In the genomic region with DNA sequence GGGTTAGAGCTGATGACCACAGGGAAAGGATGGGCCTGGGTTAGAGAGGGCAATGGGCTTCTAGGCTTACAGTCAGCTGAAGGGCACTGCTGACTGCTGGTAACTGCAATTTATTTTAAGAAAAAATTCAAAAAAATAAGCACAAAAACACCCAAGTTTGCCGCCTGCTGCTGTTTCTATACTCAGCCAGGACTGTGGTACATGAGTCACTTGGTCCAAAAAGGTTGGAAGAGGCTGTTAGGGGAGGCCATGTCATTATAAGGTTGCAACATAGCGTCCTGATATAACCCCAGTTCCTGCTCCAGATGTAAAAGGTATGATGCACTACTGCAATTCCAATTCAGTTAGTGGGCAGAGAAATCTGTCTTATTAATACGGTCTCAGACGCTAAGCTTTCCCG, we compare ENCODE assay signal across 9 cellular contexts.
A peak's percentile ranks its signal among the peaks of the same experiment; 100 is the strongest.
DNase-seq lines count a peak whose midpoint lies in the region; ATAC-seq and TF ChIP-seq lines count a peak whose summit lies in the region.
"Had no signal": no experiment of that assay in that cellular context is flagged by ENCODE, and none has a peak within 500 bp of the region (broad histone marks: within the 10 kb centered on the region; RNA-seq: fewer than 3 reads in every experiment).

No MANE protein-coding gene starts in this region.

- H3K36me3 ChIP-seq in right lobe of liver: no peaks in the 10 kb centered on the region
- H3K36me3 ChIP-seq in HAP-1 (replicated peaks): no peaks in the 10 kb centered on the region; the same call in 1 of the 2 replicates
- H3K36me3 ChIP-seq in thyroid gland: peaks cover 18 to 51% of the 10 kb centered on the region in 2 donors

- no peak overlapping the region for H3K27ac ChIP-seq in right lobe of liver
- peak overlapping the region in 1 of 3 donors; percentile 9 for H3K27ac ChIP-seq in thyroid gland
- H3K27ac ChIP-seq: SK-N-MC had no signal

- TF ChIP-seq POLR2A in right lobe of liver (IDR thresholded peaks at IDR 0.05) (no peak), thyroid gland (IDR thresholded peaks at IDR 0.05) (no peak)

- 76% methylated on average over 5 of the region's 5 CpGs for WGBS in right lobe of liver (ENCODE audit: insufficient coverage, low coverage, low lambda C conversion rate, missing lambda C conversion rate)
- 87 to 90% methylated on average over 5 of the region's 5 CpGs for WGBS in thyroid gland, 2 donors

- peaks cover 27% of the 10 kb centered on the region for H3K36me3 Mint-ChIP-seq in IgD-negative memory B cell

- in situ Hi-C loops in HAP-1 (cut with MboI; ENCODE audit: low sequenced_read_pairs): no loop called here

- intact Hi-C loops in right lobe of liver (cut with DNase I): loop anchor here in 1 of 2 donors (10.0 kb wide), 1 partner anchor 146 kb away; no protein-coding TSS in a partner anchor
- intact Hi-C loops in thyroid gland (cut with DNase I): no loop called here

- peaks cover 58 to 73% (median 64%) of the 10 kb centered on the region in 3 donors for H3K4me1 Mint-ChIP-seq in IgD-negative memory B cell

- H3K9me3 ChIP-seq in right lobe of liver (no peaks in the 10 kb centered on the region), HAP-1 (no peaks in the 10 kb centered on the region), thyroid gland (no peaks in the 10 kb centered on the region)

- peak; percentile 52 for DNase-seq in AG08396 (ENCODE audit: low spot score)
- DNase-seq in amniotic epithelial cell (ENCODE audit: low read depth): peak; percentile 97
- no peak for DNase-seq in right lobe of liver
- DNase-seq in NCI-H2196 (lab: John Stamatoyannopoulos, UW; ENCODE audit: unreplicated experiment): no peak
- DNase-seq in HAP-1 (ENCODE audit: low spot score in 2 of 2): no peak
- DNase-seq in amniotic stem cell (lab: John Stamatoyannopoulos, UW): no peak
- no peak for DNase-seq in thyroid gland

- no peaks in the 10 kb centered on the region for H3K27me3 Mint-ChIP-seq in IgD-negative memory B cell

- TF ChIP-seq CTCF in right lobe of liver (IDR thresholded peaks at IDR 0.05): no peak
- TF ChIP-seq CTCF in thyroid gland (IDR thresholded peaks at IDR 0.05): no peak

- H3K27ac Mint-ChIP-seq in IgD-negative memory B cell: peak overlapping the region; percentile 26 to 57 (median 39)

- no peak overlapping the region for H3K4me3 Mint-ChIP-seq in IgD-negative memory B cell

- H3K4me1 ChIP-seq in right lobe of liver: peaks cover 0 to 28% (median 0%) of the 10 kb centered on the region in 4 donors
- no peaks in the 10 kb centered on the region for H3K4me1 ChIP-seq in HAP-1
- H3K4me1 ChIP-seq in thyroid gland: peaks cover 13 to 27% of the 10 kb centered on the region in 2 donors

- no peaks in the 10 kb centered on the region for H3K9me3 Mint-ChIP-seq in IgD-negative memory B cell

- H3K4me3 ChIP-seq in right lobe of liver: no peak overlapping the region
- H3K4me3 ChIP-seq in HAP-1: no peak overlapping the region
- H3K4me3 ChIP-seq in thyroid gland (replicated peaks in 1 of 3): no peak overlapping the region
- H3K4me3 ChIP-seq: SK-N-MC had no signal

- peak in 3 of 4 donors; percentile 61 to 71 (median 70) for ATAC-seq in right lobe of liver

- H3K27me3 ChIP-seq in right lobe of liver (no peaks in the 10 kb centered on the region), HAP-1 (ENCODE audit: low read depth) (no peaks in the 10 kb centered on the region), thyroid gland (no peaks in the 10 kb centered on the region)

Comparison
In these comparisons a context has a peak if more than half of its experiments do, and no peak if none do; other contexts are left out.
1. DNase-seq: peak in AG08396 (single experiment) and amniotic epithelial cell (single experiment); none in right lobe of liver (0 of 3), NCI-H2196 (single experiment), HAP-1 (0 of 2), amniotic stem cell (single experiment) and thyroid gland (0 of 2).